Comparison of ENCODE assay signal across 1 cellular context in the genomic region with DNA sequence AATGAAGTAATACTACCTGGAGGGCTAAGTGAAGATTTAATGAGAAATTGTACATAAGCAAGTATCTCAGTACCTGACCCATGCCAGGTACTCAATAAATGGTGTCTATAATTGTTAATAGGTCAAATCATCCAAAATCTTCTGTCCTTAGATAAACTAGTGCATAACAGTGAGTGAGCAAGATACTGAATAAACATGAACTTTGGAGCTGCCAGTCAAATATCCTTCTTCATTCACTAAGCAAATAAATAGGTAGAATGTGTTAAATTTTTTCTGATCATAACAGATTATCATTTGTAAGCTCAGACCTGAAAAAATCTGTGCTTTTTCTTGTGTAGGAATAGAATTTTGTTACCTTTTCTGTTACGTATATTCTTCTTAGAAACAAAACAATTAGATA.
TF ChIP-seq lines count a peak whose summit lies in the region.

No MANE protein-coding gene starts in this region.

TF ChIP-seq in HepG2, 621 proteins besides CTCF, POLR2A, EP300 and RAD21 (continued from another document):
- TF ChIP-seq, protein P1, sequence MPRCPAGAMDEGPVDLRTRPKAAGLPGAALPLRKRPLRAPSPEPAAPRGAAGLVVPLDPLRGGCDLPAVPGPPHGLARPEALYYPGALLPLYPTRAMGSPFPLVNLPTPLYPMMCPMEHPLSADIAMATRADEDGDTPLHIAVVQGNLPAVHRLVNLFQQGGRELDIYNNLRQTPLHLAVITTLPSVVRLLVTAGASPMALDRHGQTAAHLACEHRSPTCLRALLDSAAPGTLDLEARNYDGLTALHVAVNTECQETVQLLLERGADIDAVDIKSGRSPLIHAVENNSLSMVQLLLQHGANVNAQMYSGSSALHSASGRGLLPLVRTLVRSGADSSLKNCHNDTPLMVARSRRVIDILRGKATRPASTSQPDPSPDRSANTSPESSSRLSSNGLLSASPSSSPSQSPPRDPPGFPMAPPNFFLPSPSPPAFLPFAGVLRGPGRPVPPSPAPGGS (CRISPR knock-in tag; IDR thresholded peaks at IDR 0.05), result no peak
- TF ChIP-seq TCF7 (IDR thresholded peaks at IDR 0.05; ENCODE audit: low read depth) (no peak), NFE2 (CRISPR knock-in tag; IDR thresholded peaks at IDR 0.05) (peak; percentile 74; the same call in 1 of the 2 replicates), ZNF709 (CRISPR knock-in tag; IDR thresholded peaks at IDR 0.05) (no peak), ZNF605 (CRISPR knock-in tag; IDR thresholded peaks at IDR 0.05) (no peak), HNF4A (CRISPR knock-in tag; IDR thresholded peaks at IDR 0.05) (peak; percentile 93), ZNF501 (CRISPR knock-in tag; IDR thresholded peaks at IDR 0.05) (no peak), SOX13 (IDR thresholded peaks at IDR 0.05) (no peak), SOX13 (CRISPR knock-in tag; conservative IDR thresholded peaks at IDR 0.05 in 1 of 2, IDR thresholded peaks at IDR 0.05 in 1 of 2) (peak in 1 of 2 experiments; percentile 63; a peak in 1 of 4 replicates), ZNF770 (CRISPR knock-in tag; IDR thresholded peaks at IDR 0.05) (no peak), THYN1 (CRISPR knock-in tag; IDR thresholded peaks at IDR 0.05; ENCODE audit: borderline replicate concordance, low read depth) (no peak), ZGPAT (CRISPR knock-in tag; IDR thresholded peaks at IDR 0.05) (peak; percentile 35; the same call in 1 of the 2 replicates), SMAD9 (CRISPR knock-in tag; IDR thresholded peaks at IDR 0.05) (no peak), HNF1B (CRISPR knock-in tag; IDR thresholded peaks at IDR 0.05) (no peak), LBX2 (CRISPR knock-in tag; IDR thresholded peaks at IDR 0.05; ENCODE audit: borderline replicate concordance) (no peak), SP4 (CRISPR knock-in tag; IDR thresholded peaks at IDR 0.05) (no peak), ARNT (IDR thresholded peaks at IDR 0.05) (no peak), RFX5 (IDR thresholded peaks at IDR 0.05; ENCODE audit: low read depth, low read length) (no peak), MAZ (IDR thresholded peaks at IDR 0.05; ENCODE audit: borderline replicate concordance, low read depth, low read length) (no peak), MAZ (CRISPR knock-in tag; IDR thresholded peaks at IDR 0.05; ENCODE audit: low read depth) (no peak), ONECUT2 (CRISPR knock-in tag; IDR thresholded peaks at IDR 0.05) (no peak), ZNF616 (CRISPR knock-in tag; IDR thresholded peaks at IDR 0.05; ENCODE audit: low read depth) (no peak)
